In the genomic region with DNA sequence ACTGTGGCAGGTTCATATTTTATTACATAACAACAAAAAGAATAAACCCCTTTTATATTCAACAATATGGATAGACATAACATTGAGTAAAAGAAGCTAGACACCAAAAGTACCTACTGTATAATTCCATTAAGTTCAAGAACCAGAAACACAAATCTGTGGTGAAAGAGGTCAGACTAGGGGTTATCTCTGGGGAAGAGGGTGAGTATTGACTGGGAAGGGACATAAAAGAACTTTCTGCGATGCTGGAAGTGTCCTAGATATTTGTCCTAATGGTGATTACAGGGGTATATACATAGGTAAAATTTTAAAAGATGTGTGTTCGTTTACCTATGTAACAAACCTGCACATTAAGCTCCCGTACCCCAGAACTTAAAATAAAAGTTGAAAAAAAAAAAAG, we compare ENCODE assay signal across 21 cellular contexts.
"Had no signal": no experiment of that assay in that cellular context is flagged by ENCODE, and none has a peak within 500 bp of the region (broad histone marks: within the 10 kb centered on the region; RNA-seq: fewer than 3 reads in every experiment).

No MANE protein-coding gene starts in this region.

- H2AFZ ChIP-seq: PC-9 had no signal

- H3K9me3 ChIP-seq: MG63, Peyer's patch, SJCRH30 had no signal

- ATAC-seq: Right ventricle myocardium inferior had no signal

- H3K27me3 ChIP-seq: MG63, Peyer's patch, SJCRH30 had no signal

- H3K27ac ChIP-seq: PC-9, Peyer's patch, SJCRH30 had no signal

- H3K4me3 ChIP-seq: MG63, PC-9, Peyer's patch, SJCRH30 had no signal

- DNase-seq: Karpas-422, KG1, MG63, NCI-H1092, NCI-H1105 treated with DMSO at 0.1 percent for 48 hours, NCI-H1417 treated with DMSO at 0.1 percent for 48 hours, NCI-H146, NCI-H1694 treated with DMSO at 0.1 percent for 48 hours, NCI-H1930, NCI-H2081, NCI-H2107, NCI-H2227 treated with DMSO at 0.1 percent for 48 hours, NCI-H510A, NCI-H524 treated with DMSO at 0.1 percent for 48 hours, NCI-H69, NCI-H774, Peyer's patch, SHP77 treated with DMSO at 0.1 percent for 48 hours had no signal

- H3K4me1 ChIP-seq: Peyer's patch had no signal

- H3K36me3 ChIP-seq: MG63, Peyer's patch, SJCRH30 had no signal
